Comparison of ENCODE assay signal across 8 cellular contexts in the genomic region with DNA sequence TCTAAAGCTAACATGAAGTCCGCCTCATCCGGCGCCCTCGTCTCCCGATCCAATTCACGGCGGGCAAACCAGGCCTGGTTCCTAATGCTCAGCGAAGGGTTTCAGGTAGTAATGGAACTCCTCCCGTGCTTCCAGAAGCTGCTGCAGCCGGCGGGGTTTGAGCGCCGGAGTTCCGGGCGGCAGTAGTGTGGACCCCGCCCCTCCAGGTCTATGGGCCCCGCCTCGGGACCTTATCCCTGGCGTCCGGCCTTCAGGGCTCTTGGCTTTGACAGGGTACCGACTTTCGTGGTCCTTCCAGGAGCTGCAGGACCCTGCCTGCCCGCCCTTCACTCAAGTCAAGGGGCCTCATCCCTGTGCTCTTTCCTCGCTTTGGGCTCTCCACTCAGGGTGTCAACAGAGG.
"Had no signal": no experiment of that assay in that cellular context is flagged by ENCODE, and none has a peak within 500 bp of the region (broad histone marks: within the 10 kb centered on the region; RNA-seq: fewer than 3 reads in every experiment).

No MANE protein-coding gene starts in this region.

- H3K27ac Mint-ChIP-seq: H9, HFFc6 had no signal

- H3K27ac ChIP-seq: GM23248 had no signal

- H3K4me1 ChIP-seq: HAP-1 had no signal

- H3K36me3 ChIP-seq: HAP-1 had no signal

- H3K9me3 Mint-ChIP-seq: HFFc6 had no signal

- DNase-seq: GM23248, GOT3, H7, H9, HCEC 1CT, HFFc6 had no signal

- H3K4me1 Mint-ChIP-seq: H9 had no signal

- H2AFZ ChIP-seq: GM23248 had no signal

- H3K4me3 ChIP-seq: GM23248, HAP-1 had no signal

- ATAC-seq: HCT116 had no signal

- H3K4me3 Mint-ChIP-seq: H9, HFFc6 had no signal
